Comparison of ENCODE assay signal across 12 cellular contexts in genomic region chr2:181673178-181673577, GRCh38. TPM values are rescaled to one million over a fixed set of nuclear protein-coding genes. Genes with fewer than 3 reads are reported as not detected.
DNase-seq lines count a peak whose midpoint lies in the region; ATAC-seq lines count a peak whose summit lies in the region.
"Had no signal": no experiment of that assay in that cellular context is flagged by ENCODE, and none has a peak within 500 bp of the region (broad histone marks: within the 10 kb centered on the region; RNA-seq: fewer than 3 reads in every experiment).

No MANE protein-coding gene starts in this region.

- intact Hi-C loops in Right ventricle myocardium inferior (cut with DNase I) = no loop called here

- ATAC-seq in GM19324 (IDR thresholded peaks at IDR 0.05; ENCODE audit: low FRiP score, unreplicated experiment) (peak; percentile 35), HG03060 (IDR thresholded peaks at IDR 0.05; ENCODE audit: low read depth, unreplicated experiment) (peak; percentile 46), Right ventricle myocardium inferior (no peak), GM21381 (IDR thresholded peaks at IDR 0.05; ENCODE audit: unreplicated experiment) (no peak)

- peak; percentile 83 for DNase-seq in NCI-H2227 (lab: John Stamatoyannopoulos, UW; ENCODE audit: unreplicated experiment)
- peak; percentile 47 to 69 for DNase-seq in cerebellar nuclear complex (lab: John Stamatoyannopoulos, UW)
- DNase-seq in mucosa of gallbladder (ENCODE audit: low spot score) = no peak
- no peak for DNase-seq in Right ventricle myocardium inferior (ENCODE audit: missing footprints)
- DNase-seq: activated T-cell treated with anti-CD3 and anti-CD28 coated beads for 4 hours, brain microvascular endothelial cell, tibial artery had no signal

RNA-seq across cellular contexts. Expression of gene NEUROD1, which starts 7.1 kb away (rescaled TPM):
- not detected for total RNA-seq in mucosa of gallbladder
- not detected for total RNA-seq in Right ventricle myocardium inferior
- total RNA-seq: Daoy, pulmonary artery endothelial cell had no signal

RNA-seq across cellular contexts. Expression of gene CERKL, which starts 16.3 kb away (rescaled TPM):
- total RNA-seq in mucosa of gallbladder (5.0 TPM), Right ventricle myocardium inferior (not detected)
- total RNA-seq: pulmonary artery endothelial cell had no signal

Comparison
In these comparisons a context has a peak if more than half of its experiments do, and no peak if none do; other contexts are left out.
1. ATAC-seq: peak in GM19324 (single experiment) and HG03060 (single experiment); none in Right ventricle myocardium inferior (single experiment) and GM21381 (single experiment).
2. DNase-seq: peak in NCI-H2227 (single experiment) and cerebellar nuclear complex (2 of 2); none in mucosa of gallbladder (single experiment) and Right ventricle myocardium inferior (single experiment).